In the genomic region with DNA sequence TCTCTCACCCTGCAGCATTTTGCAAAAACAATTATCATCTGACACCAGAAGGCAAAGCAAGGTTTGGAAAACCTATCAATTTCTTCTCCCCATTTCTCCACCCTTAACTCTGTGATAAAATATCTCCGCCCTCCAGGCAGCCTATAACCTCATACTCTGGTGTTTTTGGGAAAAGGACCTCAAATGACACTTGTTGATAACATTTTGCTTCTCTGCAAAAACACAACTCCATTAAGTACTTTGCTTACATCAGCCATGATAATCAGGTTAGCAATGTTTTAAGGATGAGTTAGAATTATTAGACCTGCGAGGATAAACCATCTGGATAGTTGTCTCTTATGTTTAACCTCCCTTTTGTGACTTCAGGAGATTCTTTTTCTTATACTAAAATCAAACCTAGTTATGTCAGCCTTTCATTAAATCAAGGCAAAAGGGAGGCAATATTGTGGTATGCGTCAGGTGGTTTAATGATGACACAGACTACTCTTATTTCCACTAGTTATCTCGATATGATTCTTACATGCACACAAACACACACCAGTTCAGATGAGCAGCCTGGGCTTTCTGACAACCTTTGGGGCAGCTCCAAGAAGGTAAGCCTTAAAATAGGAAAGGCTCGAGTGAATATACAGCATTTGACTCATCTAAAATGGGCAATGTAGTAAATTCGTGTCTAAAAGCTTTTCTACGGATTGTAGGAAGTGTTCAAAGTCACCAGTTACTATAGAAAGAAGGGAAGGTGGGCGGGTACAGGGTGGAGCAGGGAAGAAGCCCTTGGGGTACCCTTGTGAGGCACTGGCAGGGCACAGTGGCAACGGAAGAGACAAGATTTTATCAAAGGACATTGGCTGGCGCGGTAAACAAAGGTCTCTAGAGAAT, we compare ENCODE assay signal across 8 cellular contexts. TPM values are rescaled to one million over a fixed set of nuclear protein-coding genes. Genes with fewer than 3 reads are reported as not detected.
A peak's percentile ranks its signal among the peaks of the same experiment; 100 is the strongest.
DNase-seq lines count a peak whose midpoint lies in the region; ATAC-seq and TF ChIP-seq lines count a peak whose summit lies in the region.

No MANE protein-coding gene starts in this region.

- H3K36me3 Mint-ChIP-seq in activated naive CD4-positive, alpha-beta T cell treated with anti-CD3 and anti-CD28 coated beads, Interleukin-2, amount 50 U/mL, for 24 hours = peaks cover 7% of the 10 kb centered on the region

- TF ChIP-seq CTCF in lower leg skin (IDR thresholded peaks at IDR 0.05) = no peak

- no peak for TF ChIP-seq POLR2A in lower leg skin (IDR thresholded peaks at IDR 0.05)

- peak overlapping the region in 4 of 5 donors; percentile 27 to 68 (median 56) for H3K9ac ChIP-seq in subcutaneous abdominal adipose tissue (ENCODE audit: low read length in 5 of 5)

- H3K27ac Mint-ChIP-seq in activated naive CD4-positive, alpha-beta T cell treated with anti-CD3 and anti-CD28 coated beads, Interleukin-2, amount 50 U/mL, for 24 hours = peak overlapping the region; percentile 100

- no peaks in the 10 kb centered on the region for H3K36me3 ChIP-seq in subcutaneous abdominal adipose tissue (ENCODE audit: control insufficient read depth in 5 of 5, insufficient read depth in 5 of 5, low read length in 5 of 5)

- H3K9me3 Mint-ChIP-seq in activated naive CD4-positive, alpha-beta T cell treated with anti-CD3 and anti-CD28 coated beads, Interleukin-2, amount 50 U/mL, for 24 hours = no peaks in the 10 kb centered on the region

- no peaks in the 10 kb centered on the region for H3K27me3 ChIP-seq in subcutaneous abdominal adipose tissue (ENCODE audit: control insufficient read depth in 5 of 5, insufficient read depth in 4 of 5, low read length in 5 of 5)

- peak overlapping the region; percentile 100 for H3K4me3 Mint-ChIP-seq in activated naive CD4-positive, alpha-beta T cell treated with anti-CD3 and anti-CD28 coated beads, Interleukin-2, amount 50 U/mL, for 24 hours

- no peaks in the 10 kb centered on the region for H3K27me3 Mint-ChIP-seq in activated naive CD4-positive, alpha-beta T cell treated with anti-CD3 and anti-CD28 coated beads, Interleukin-2, amount 50 U/mL, for 24 hours

- peaks cover 3 to 33% (median 21%) of the 10 kb centered on the region in 5 donors for H3K4me1 ChIP-seq in subcutaneous abdominal adipose tissue (ENCODE audit: control insufficient read depth in 5 of 5, insufficient read depth in 5 of 5, low read length in 5 of 5)

- ATAC-seq in GM19455 (IDR thresholded peaks at IDR 0.05; ENCODE audit: unreplicated experiment) = no peak
- ATAC-seq in HG03432 (IDR thresholded peaks at IDR 0.05; ENCODE audit: unreplicated experiment) = no peak

- DNase-seq in NCI-H2029 treated with DMSO at 0.1 percent for 48 hours (lab: John Stamatoyannopoulos, UW) (peak; percentile 9), NCI-H2029 (lab: John Stamatoyannopoulos, UW) (no peak), lower leg skin (ENCODE audit: low spot score in 2 of 2) (no peak), inferior parietal cortex (ENCODE audit: extremely low spot score) (no peak)

- 33 to 38% methylated on average over 11 of the region's 11 CpGs for WGBS in lower leg skin, 2 donors

- no peaks in the 10 kb centered on the region for H3K9me3 ChIP-seq in subcutaneous abdominal adipose tissue (ENCODE audit: control insufficient read depth in 5 of 5, low read length in 5 of 5)

- H3K4me1 Mint-ChIP-seq in activated naive CD4-positive, alpha-beta T cell treated with anti-CD3 and anti-CD28 coated beads, Interleukin-2, amount 50 U/mL, for 24 hours = peaks cover 50% of the 10 kb centered on the region

- peak overlapping the region; percentile 46 for H3K27ac ChIP-seq in subcutaneous abdominal adipose tissue (ENCODE audit: low read depth, low read length)

- peak overlapping the region; percentile 60 for H3K4me3 ChIP-seq in lower leg skin (ENCODE audit: low read depth, poor library complexity, severe bottlenecking)
- H3K4me3 ChIP-seq in subcutaneous abdominal adipose tissue (ENCODE audit: low read depth in 1 of 5, low read length in 5 of 5) = peak overlapping the region; percentile 59 to 83 (median 73)

- intact Hi-C loops in lower leg skin (cut with DNase I; ENCODE audit: low total_unique reads) = no loop called here

RNA-seq across cellular contexts. Expression of a gene that starts 2.1 kb away (rescaled TPM):
- 10 to 100 TPM; 44.0 to 84.8 (median 67.9) TPM for total RNA-seq in lower leg skin
